In genomic region chr7:66267249-66267648, GRCh38 we compare ENCODE assay signal across 12 cellular contexts.
A peak's percentile ranks its signal among the peaks of the same experiment; 100 is the strongest.
DNase-seq lines count a peak whose midpoint lies in the region; ATAC-seq and TF ChIP-seq lines count a peak whose summit lies in the region.
"Had no signal": no experiment of that assay in that cellular context is flagged by ENCODE, and none has a peak within 500 bp of the region (broad histone marks: within the 10 kb centered on the region; RNA-seq: fewer than 3 reads in every experiment).

No MANE protein-coding gene starts in this region.

- H3K27me3 Mint-ChIP-seq in CD4-positive, alpha-beta T cell, result peaks cover 4% of the 10 kb centered on the region

- H3K27ac ChIP-seq in left ventricle myocardium inferior (replicated peaks), result peak overlapping the region; percentile 31
- peak overlapping the region in 1 of 4 donors; percentile 19 for H3K27ac ChIP-seq in gastrocnemius medialis
- no peak overlapping the region for H3K27ac ChIP-seq in CD4-positive, alpha-beta T cell (ENCODE audit: low read depth, low read length)

- intact Hi-C loops in left ventricle myocardium inferior (cut with micrococcal nuclease), result no loop called here
- intact Hi-C loops in gastrocnemius medialis (cut with DNase I; ENCODE audit: low total_unique reads), result no loop called here
- intact Hi-C loops in CD4-positive, alpha-beta T cell (cut with DNase I, micrococcal nuclease), result no loop called here

- H3K27me3 ChIP-seq in BJ (ENCODE audit: control insufficient read depth, insufficient read depth, low read length), result no peaks in the 10 kb centered on the region
- H3K27me3 ChIP-seq in left ventricle myocardium inferior (ENCODE audit: low read depth), result no peaks in the 10 kb centered on the region
- no peaks in the 10 kb centered on the region for H3K27me3 ChIP-seq in gastrocnemius medialis
- H3K27me3 ChIP-seq in CD4-positive, alpha-beta T cell (ENCODE audit: control insufficient read depth, insufficient read depth, low read length), result no peaks in the 10 kb centered on the region

- H3K9me3 ChIP-seq in left ventricle myocardium inferior (replicated peaks) (peaks cover 29% of the 10 kb centered on the region), gastrocnemius medialis (peaks cover 0 to 22% (median 0%) of the 10 kb centered on the region in 3 donors)
- peaks cover 27% of the 10 kb centered on the region for H3K9me3 ChIP-seq in CD4-positive, alpha-beta T cell (ENCODE audit: control insufficient read depth, low read length)

- POLR2A ChIA-PET in BJ (lab: Charles Lee), result no interaction called here
- POLR2A ChIA-PET in CD4-positive, alpha-beta T cell (lab: Charles Lee), result interaction anchor here (0.7 kb wide), 1 partner anchor 775 kb away, joined by 3 read pairs; no protein-coding TSS in a partner anchor

- H3K4me3 ChIP-seq in BJ (ENCODE audit: low read depth, low read length), result no peak overlapping the region
- H3K4me3 ChIP-seq in astrocyte of the cerebellum (ENCODE audit: low read depth, low read length), result no peak overlapping the region
- no peak overlapping the region for H3K4me3 ChIP-seq in left ventricle myocardium inferior
- H3K4me3 ChIP-seq in gastrocnemius medialis, result no peak overlapping the region

- no peaks in the 10 kb centered on the region for H3K4me1 Mint-ChIP-seq in CD4-positive, alpha-beta T cell (ENCODE audit: low read depth)

- peak; percentile 68 to 79 for ATAC-seq in gastrocnemius medialis
- ATAC-seq in CD4-positive, alpha-beta T cell (ENCODE audit: poor library complexity), result no peak
- ATAC-seq in GM19397 (IDR thresholded peaks at IDR 0.05; ENCODE audit: unreplicated experiment), result no peak
- no peak for ATAC-seq in HG02759 (IDR thresholded peaks at IDR 0.05; ENCODE audit: unreplicated experiment)
- no peak for ATAC-seq in GM18858 (IDR thresholded peaks at IDR 0.05; ENCODE audit: unreplicated experiment)

- H3K36me3 ChIP-seq in BJ (ENCODE audit: control insufficient read depth, insufficient read depth, low read length) (no peaks in the 10 kb centered on the region), left ventricle myocardium inferior (peaks cover 5% of the 10 kb centered on the region), gastrocnemius medialis (no peaks in the 10 kb centered on the region)

- H3K4me3 Mint-ChIP-seq in CD4-positive, alpha-beta T cell, result no peak overlapping the region
- H3K4me3 Mint-ChIP-seq: natural killer cell treated with Interleukin-12 subunit alpha and Interleukin-12 subunit beta and Interleukin-15 and Interleukin-18, amount 100 ng/mL, for 72 hours; T-helper 2 cell treated with Interferon-gamma antibody and Interleukin-4, amounts not matched to agents 5 μg/mL and 100 μg/mL, for 36 hours had no signal

- in situ Hi-C loops in astrocyte of the cerebellum (cut with HindIII; ENCODE audit: low sequenced_read_pairs) (no loop called here), gastrocnemius medialis (cut with MboI; ENCODE audit: low sequenced_read_pairs in 4 of 4) (no loop called here)

- H3K27ac Mint-ChIP-seq in CD4-positive, alpha-beta T cell, result no peak overlapping the region
- H3K27ac Mint-ChIP-seq: T-helper 2 cell treated with Interferon-gamma antibody and Interleukin-4, amounts not matched to agents 5 μg/mL and 100 μg/mL, for 36 hours had no signal

- H3K4me1 ChIP-seq in left ventricle myocardium inferior (no peaks in the 10 kb centered on the region), gastrocnemius medialis (no peaks in the 10 kb centered on the region)

- H3K36me3 Mint-ChIP-seq in CD4-positive, alpha-beta T cell (ENCODE audit: low read depth), result peaks cover 4% of the 10 kb centered on the region

- CTCF ChIA-PET in BJ (lab: Yijun Ruan, JAX), result interaction anchor here (1.4 kb wide), 1 partner anchor 9 kb away, joined by 3 read pairs; no protein-coding TSS in a partner anchor
- CTCF ChIA-PET in CD4-positive, alpha-beta T cell (lab: Charles Lee), result no interaction called here

- TF ChIP-seq CTCF in BJ (IDR thresholded peaks at IDR 0.05; ENCODE audit: insufficient read depth, low read depth, low read length) (no peak), astrocyte of the cerebellum (IDR thresholded peaks at IDR 0.05; ENCODE audit: low read depth, low read length, missing control alignments) (no peak), left ventricle myocardium inferior (IDR thresholded peaks at IDR 0.05; ENCODE audit: borderline replicate concordance) (no peak), gastrocnemius medialis (IDR thresholded peaks at IDR 0.05 in 4 of 5, conservative IDR thresholded peaks at IDR 0.05 in 1 of 5) (no peak)
- no peak for TF ChIP-seq CTCF in CD4-positive, alpha-beta T cell (IDR thresholded peaks at IDR 0.05)

- no peak for TF ChIP-seq POLR2A in gastrocnemius medialis (IDR thresholded peaks at IDR 0.05)

- peaks cover 2% of the 10 kb centered on the region for H3K9me3 Mint-ChIP-seq in CD4-positive, alpha-beta T cell

- peak; percentile 89 for DNase-seq in BJ (ENCODE audit: low read depth)
- DNase-seq in astrocyte of the cerebellum (ENCODE audit: low read depth), result peak; percentile 84
- no peak for DNase-seq in left ventricle myocardium inferior
- DNase-seq in gastrocnemius medialis, result peak; percentile 26 to 31
- no peak for DNase-seq in CD4-positive, alpha-beta T cell
- DNase-seq: hypothalamus, NCI-H146 had no signal

Comparison
In these comparisons a context has a peak if more than half of its experiments do, and no peak if none do; other contexts are left out.
1. DNase-seq: peak in BJ (single experiment), astrocyte of the cerebellum (single experiment) and gastrocnemius medialis (2 of 2); none in left ventricle myocardium inferior (single experiment) and CD4-positive, alpha-beta T cell (0 of 10).
2. ATAC-seq: peak in gastrocnemius medialis (2 of 2); none in CD4-positive, alpha-beta T cell (single experiment), GM19397 (single experiment), HG02759 (single experiment) and GM18858 (single experiment).